In genomic region chr17:38436386-38436785, GRCh38 we compare ENCODE assay signal across 27 cellular contexts. TPM values are rescaled to one million over a fixed set of nuclear protein-coding genes. Genes with fewer than 3 reads are reported as not detected.
"Had no signal": no experiment of that assay in that cellular context is flagged by ENCODE, and none has a peak within 500 bp of the region (broad histone marks: within the 10 kb centered on the region; RNA-seq: fewer than 3 reads in every experiment).

No MANE protein-coding gene starts in this region.

- H3K4me3 Mint-ChIP-seq: activated CD4-positive, alpha-beta T cell treated with anti-CD3 and anti-CD28 coated beads for 36 hours; activated CD8-positive, alpha-beta memory T cell treated with anti-CD3 and anti-CD28 coated beads, Interleukin-2, amount 10 ng/mL, durations not matched to agents 7 days and 5 days; activated CD8-positive, alpha-beta T cell treated with anti-CD3 and anti-CD28 coated beads, Interleukin-2, amount 10 ng/mL, durations not matched to agents 7 days and 5 days; mesothelial cell of epicardium; naive thymus-derived CD4-positive, alpha-beta T cell; neural progenitor cell; stimulated activated effector memory CD8-positive, alpha-beta T cell treated with anti-CD3 and anti-CD28 coated beads, Interleukin-12 subunit alpha, Interleukin-12 subunit beta, amount 100 ng/mL, for 72 hours; stimulated activated naive CD8-positive, alpha-beta T cell treated with anti-CD3 and anti-CD28 coated beads, Interleukin-15, Interleukin-2, amounts not matched to agents 100 ng/mL and 50 ng/mL, for 24 hours had no signal

- ATAC-seq: activated CD4-positive, alpha-beta T cell treated with anti-CD3 and anti-CD28 coated beads for 36 hours; activated CD8-positive, alpha-beta memory T cell treated with anti-CD3 and anti-CD28 coated beads, Interleukin-2, amount 10 ng/mL, durations not matched to agents 7 days and 5 days; activated CD8-positive, alpha-beta T cell treated with anti-CD3 and anti-CD28 coated beads, Interleukin-2, amount 10 ng/mL, durations not matched to agents 7 days and 5 days; activated naive CD4-positive, alpha-beta T cell treated with anti-CD3 and anti-CD28 coated beads, Interleukin-2, amount 50 U/mL, for 72 hours; body of pancreas; left cardiac atrium; naive thymus-derived CD4-positive, alpha-beta T cell; right lobe of liver; stimulated activated effector memory CD8-positive, alpha-beta T cell treated with anti-CD3 and anti-CD28 coated beads, Interleukin-12 subunit alpha, Interleukin-12 subunit beta, amount 100 ng/mL, for 72 hours had no signal

- H3K36me3 ChIP-seq: neural progenitor cell, right lobe of liver, transverse colon had no signal

- DNase-seq: activated CD4-positive, alpha-beta T cell treated with anti-CD3 and anti-CD28 coated beads for 36 hours; activated CD4-positive, CD25-positive, alpha-beta regulatory T cell; activated CD8-positive, alpha-beta memory T cell treated with anti-CD3 and anti-CD28 coated beads, Interleukin-2, amount 10 ng/mL, durations not matched to agents 7 days and 5 days; activated CD8-positive, alpha-beta T cell treated with anti-CD3 and anti-CD28 coated beads, Interleukin-2, amount 10 ng/mL, durations not matched to agents 7 days and 5 days; activated naive CD4-positive, alpha-beta T cell; activated T-cell treated with anti-CD3 and anti-CD28 coated beads, Interleukin-2, amount 50 U/mL, for 48 hours; anterior cingulate cortex; body of pancreas; dermis blood vessel endothelial cell; effector CD8-positive, alpha-beta T cell; glutamatergic neuron; left cardiac atrium; naive thymus-derived CD4-positive, alpha-beta T cell; stimulated activated CD4-positive, alpha-beta T cell treated with anti-CD3 and anti-CD28 coated beads, Interleukin-4, amount 100 ng/mL, for 24 hours; transverse colon had no signal

- H3K4me1 ChIP-seq: body of pancreas, right lobe of liver had no signal

- H3K4me1 Mint-ChIP-seq: activated CD4-positive, alpha-beta T cell treated with anti-CD3 and anti-CD28 coated beads for 36 hours; activated CD8-positive, alpha-beta memory T cell treated with anti-CD3 and anti-CD28 coated beads, Interleukin-2, amount 10 ng/mL, durations not matched to agents 7 days and 5 days; naive thymus-derived CD4-positive, alpha-beta T cell; stimulated activated effector memory CD8-positive, alpha-beta T cell treated with anti-CD3 and anti-CD28 coated beads, Interleukin-12 subunit alpha, Interleukin-12 subunit beta, amount 100 ng/mL, for 72 hours had no signal

- H3K9me3 Mint-ChIP-seq: activated naive CD4-positive, alpha-beta T cell treated with anti-CD3 and anti-CD28 coated beads, Interleukin-2, amount 50 U/mL, for 72 hours; activated T-helper 2 cell treated with anti-CD3 and anti-CD28 coated beads, Interferon-gamma antibody, Interleukin-2, Interleukin-4, amounts not matched to agents 10 μg/mL and 5 μg/mL and 100 μg/mL, durations not matched to agents 14 hours and 24 hours and 36 hours; mesothelial cell of epicardium; stimulated activated effector memory CD8-positive, alpha-beta T cell treated with anti-CD3 and anti-CD28 coated beads, Interleukin-12 subunit alpha, Interleukin-12 subunit beta, amount 100 ng/mL, for 72 hours; stimulated activated naive CD8-positive, alpha-beta T cell treated with anti-CD3 and anti-CD28 coated beads, Interleukin-15, Interleukin-2, amounts not matched to agents 100 ng/mL and 50 ng/mL, for 24 hours had no signal

- H3K4me2 ChIP-seq: neural progenitor cell had no signal

- H3K9me3 ChIP-seq: body of pancreas, right lobe of liver, transverse colon had no signal

- H3K27ac ChIP-seq: body of pancreas, epithelial cell of prostate, neural progenitor cell, right lobe of liver, skin epidermis, transverse colon had no signal

- H3K36me3 Mint-ChIP-seq: activated CD8-positive, alpha-beta memory T cell treated with anti-CD3 and anti-CD28 coated beads, Interleukin-2, amount 10 ng/mL, durations not matched to agents 7 days and 5 days; activated naive CD4-positive, alpha-beta T cell treated with anti-CD3 and anti-CD28 coated beads, Interleukin-2, amount 50 U/mL, for 72 hours; naive thymus-derived CD4-positive, alpha-beta T cell; neural progenitor cell; stimulated activated effector memory CD8-positive, alpha-beta T cell treated with anti-CD3 and anti-CD28 coated beads, Interleukin-12 subunit alpha, Interleukin-12 subunit beta, amount 100 ng/mL, for 72 hours had no signal

- H3K27me3 Mint-ChIP-seq: activated CD4-positive, alpha-beta T cell treated with anti-CD3 and anti-CD28 coated beads for 36 hours; stimulated activated naive CD8-positive, alpha-beta T cell treated with anti-CD3 and anti-CD28 coated beads, Interleukin-15, Interleukin-2, amounts not matched to agents 100 ng/mL and 50 ng/mL, for 24 hours had no signal

- H2AFZ ChIP-seq: neural progenitor cell had no signal

- H3K4me3 ChIP-seq: body of pancreas, neural progenitor cell, right lobe of liver, skin epidermis, transverse colon had no signal

- FAIRE-seq: endometrium, frontal cortex, islet of Langerhans had no signal

- H3K27me3 ChIP-seq: body of pancreas, neural progenitor cell, right lobe of liver, transverse colon had no signal

- H3K27ac Mint-ChIP-seq: activated CD4-positive, alpha-beta T cell treated with anti-CD3 and anti-CD28 coated beads for 36 hours; activated CD8-positive, alpha-beta memory T cell treated with anti-CD3 and anti-CD28 coated beads, Interleukin-2, amount 10 ng/mL, durations not matched to agents 7 days and 5 days; activated CD8-positive, alpha-beta T cell treated with anti-CD3 and anti-CD28 coated beads, Interleukin-2, amount 10 ng/mL, durations not matched to agents 7 days and 5 days; activated naive CD4-positive, alpha-beta T cell treated with anti-CD3 and anti-CD28 coated beads, Interleukin-2, amount 50 U/mL, for 72 hours; activated T-helper 2 cell treated with anti-CD3 and anti-CD28 coated beads, Interferon-gamma antibody, Interleukin-2, Interleukin-4, amounts not matched to agents 10 μg/mL and 5 μg/mL and 100 μg/mL, durations not matched to agents 14 hours and 24 hours and 36 hours; naive thymus-derived CD4-positive, alpha-beta T cell; stimulated activated effector memory CD8-positive, alpha-beta T cell treated with anti-CD3 and anti-CD28 coated beads, Interleukin-12 subunit alpha, Interleukin-12 subunit beta, amount 100 ng/mL, for 72 hours; stimulated activated naive CD8-positive, alpha-beta T cell treated with anti-CD3 and anti-CD28 coated beads, Interleukin-15, Interleukin-2, amounts not matched to agents 100 ng/mL and 50 ng/mL, for 24 hours had no signal

RNA-seq across cellular contexts. Expression of gene ARHGAP23, which starts 8.1 kb away (rescaled TPM):
- polyA plus RNA-seq: naive thymus-derived CD4-positive, alpha-beta T cell had no signal
